Comparison of ENCODE assay signal across 8 cellular contexts in genomic region chr1:155729031-155729898, GRCh38. TPM values are rescaled to one million over a fixed set of nuclear protein-coding genes. Genes with fewer than 3 reads are reported as not detected.
A peak's percentile ranks its signal among the peaks of the same experiment; 100 is the strongest.
DNase-seq lines count a peak whose midpoint lies in the region; ATAC-seq and TF ChIP-seq lines count a peak whose summit lies in the region.

No MANE protein-coding gene starts in this region.

- TF ChIP-seq CTCF in AG10803 (conservative IDR thresholded peaks at IDR 0.05; ENCODE audit: low read length) (peak; percentile 75), GM12872 (IDR thresholded peaks at IDR 0.05; ENCODE audit: insufficient read depth, low read depth, low read length) (peak; percentile 80), fibroblast of villous mesenchyme (IDR thresholded peaks at IDR 0.05; ENCODE audit: insufficient read depth, low read depth, low read length) (peak; percentile 87)

- no peak overlapping the region for H3K27ac ChIP-seq in effector memory CD4-positive, alpha-beta T cell (ENCODE audit: insufficient read depth, low read length, poor library complexity, severe bottlenecking)

- no peaks in the 10 kb centered on the region for H3K4me1 Mint-ChIP-seq in activated CD4-positive, alpha-beta memory T cell treated with anti-CD3 and anti-CD28 coated beads, Interleukin-2, amount 10 ng/mL, durations not matched to agents 7 days and 5 days

- no peak overlapping the region for H3K27ac Mint-ChIP-seq in activated CD4-positive, alpha-beta memory T cell treated with anti-CD3 and anti-CD28 coated beads, Interleukin-2, amount 10 ng/mL, durations not matched to agents 7 days and 5 days

- no peaks in the 10 kb centered on the region for H3K27me3 ChIP-seq in effector memory CD4-positive, alpha-beta T cell (replicated peaks; ENCODE audit: control insufficient read depth, insufficient read depth, low read length, poor library complexity, severe bottlenecking)

- H3K36me3 Mint-ChIP-seq in activated CD4-positive, alpha-beta memory T cell treated with anti-CD3 and anti-CD28 coated beads, Interleukin-2, amount 10 ng/mL, durations not matched to agents 7 days and 5 days (ENCODE audit: low read depth), result peaks cover 45% of the 10 kb centered on the region

- no peak overlapping the region for H3K4me3 Mint-ChIP-seq in activated CD4-positive, alpha-beta memory T cell treated with anti-CD3 and anti-CD28 coated beads, Interleukin-2, amount 10 ng/mL, durations not matched to agents 7 days and 5 days

- H3K9me3 ChIP-seq in effector memory CD4-positive, alpha-beta T cell (ENCODE audit: control insufficient read depth, low read length), result no peaks in the 10 kb centered on the region

- POLR2A ChIA-PET in activated CD4-positive, alpha-beta memory T cell treated with anti-CD3 and anti-CD28 coated beads, Interleukin-2, amount 10 ng/mL, durations not matched to agents 7 days and 5 days (lab: Charles Lee), result interaction anchor here (0.6 kb wide), 1 partner anchor 50 kb away, joined by 3 read pairs; no protein-coding TSS in a partner anchor

- H3K4me1 ChIP-seq in effector memory CD4-positive, alpha-beta T cell (ENCODE audit: control insufficient read depth, insufficient read depth, low read length, poor library complexity, severe bottlenecking), result no peaks in the 10 kb centered on the region

- no peak for ATAC-seq in HG03135 (IDR thresholded peaks at IDR 0.05; ENCODE audit: unreplicated experiment)

- H3K4me3 ChIP-seq in AG10803 (ENCODE audit: low read length), result no peak overlapping the region
- H3K4me3 ChIP-seq in fibroblast of villous mesenchyme (ENCODE audit: low read depth, low read length), result no peak overlapping the region
- H3K4me3 ChIP-seq in effector memory CD4-positive, alpha-beta T cell (ENCODE audit: insufficient read depth, low read depth, low read length, poor library complexity, severe bottlenecking), result no peak overlapping the region

- peaks cover 23% of the 10 kb centered on the region for H3K36me3 ChIP-seq in effector memory CD4-positive, alpha-beta T cell (ENCODE audit: control insufficient read depth, insufficient read depth, low read length)

- DNase-seq in AG10803 (ENCODE audit: low read depth), result peak; percentile 72
- DNase-seq in NCI-H446 (lab: John Stamatoyannopoulos, UW), result peak; percentile 3 to 44
- DNase-seq in activated CD4-positive, alpha-beta memory T cell treated with anti-CD3 and anti-CD28 coated beads, Interleukin-2, amount 10 ng/mL, durations not matched to agents 7 days and 5 days, result peak; percentile 38
- DNase-seq in fibroblast of villous mesenchyme (ENCODE audit: low read depth), result peak; percentile 74
- peak in 49 of 56 donors; percentile 1 to 83 (median 38) for DNase-seq in nucleus accumbens (lab: John Stamatoyannopoulos, UW)
- DNase-seq in effector memory CD4-positive, alpha-beta T cell, result no peak

- no peaks in the 10 kb centered on the region for H3K9me3 Mint-ChIP-seq in activated CD4-positive, alpha-beta memory T cell treated with anti-CD3 and anti-CD28 coated beads, Interleukin-2, amount 10 ng/mL, durations not matched to agents 7 days and 5 days

- CTCF ChIA-PET in activated CD4-positive, alpha-beta memory T cell treated with anti-CD3 and anti-CD28 coated beads, Interleukin-2, amount 10 ng/mL, durations not matched to agents 7 days and 5 days (lab: Charles Lee), result interaction anchor here (0.7 to 2.5 kb wide), 8 partner anchors 12 to 164 kb away, joined by 3 to 8 read pairs (median 3); no protein-coding TSS in a partner anchor

- H3K27me3 Mint-ChIP-seq in activated CD4-positive, alpha-beta memory T cell treated with anti-CD3 and anti-CD28 coated beads, Interleukin-2, amount 10 ng/mL, durations not matched to agents 7 days and 5 days, result no peaks in the 10 kb centered on the region

RNA-seq across cellular contexts. Expression of gene DAP3, which starts 40.4 kb away (rescaled TPM):
- 100 to 1,000 TPM; 119 to 123 TPM for total RNA-seq in activated CD4-positive, alpha-beta memory T cell treated with anti-CD3 and anti-CD28 coated beads, Interleukin-2, amount 10 ng/mL, durations not matched to agents 7 days and 5 days
- total RNA-seq in fibroblast of villous mesenchyme, result 75.7 and 87.2 TPM in 2 replicates

RNA-seq across cellular contexts. Expression of gene YY1AP1, which starts 40.7 kb away (rescaled TPM):
- 10 to 100 TPM; 75.2 to 80.2 TPM for total RNA-seq in activated CD4-positive, alpha-beta memory T cell treated with anti-CD3 and anti-CD28 coated beads, Interleukin-2, amount 10 ng/mL, durations not matched to agents 7 days and 5 days
- total RNA-seq in fibroblast of villous mesenchyme, result 54.1 and 55.7 TPM in 2 replicates

Comparison
In these comparisons a context has a peak if more than half of its experiments do, and no peak if none do; other contexts are left out.
1. DNase-seq: peak in AG10803 (single experiment), NCI-H446 (2 of 2), activated CD4-positive, alpha-beta memory T cell treated with anti-CD3 and anti-CD28 coated beads, Interleukin-2, amount 10 ng/mL, durations not matched to agents 7 days and 5 days (single experiment), fibroblast of villous mesenchyme (single experiment) and nucleus accumbens (49 of 56); none in effector memory CD4-positive, alpha-beta T cell (0 of 3).
2. Peak in every context shown above with its lines, with median percentiles within 50 percentile points of each other: CTCF ChIP-seq.